Comparison of ENCODE assay signal across 10 cellular contexts in genomic region chr2:17822452-17823117, GRCh38. TPM values are rescaled to one million over a fixed set of nuclear protein-coding genes. Genes with fewer than 3 reads are reported as not detected.
DNase-seq lines count a peak whose midpoint lies in the region; ATAC-seq and TF ChIP-seq lines count a peak whose summit lies in the region.
"Had no signal": no experiment of that assay in that cellular context is flagged by ENCODE, and none has a peak within 500 bp of the region (broad histone marks: within the 10 kb centered on the region; RNA-seq: fewer than 3 reads in every experiment).

No MANE protein-coding gene starts in this region.

- H3K4me1 ChIP-seq in left ventricle myocardium inferior, result peaks cover 37% of the 10 kb centered on the region

- H3K27me3 ChIP-seq in left ventricle myocardium inferior (ENCODE audit: low read depth), result no peaks in the 10 kb centered on the region

- no peaks in the 10 kb centered on the region for H3K36me3 ChIP-seq in left ventricle myocardium inferior

- peak overlapping the region; percentile 88 for H3K27ac ChIP-seq in left ventricle myocardium inferior (replicated peaks)
- no peak overlapping the region for H3K27ac ChIP-seq in caudate nucleus (ENCODE audit: low read depth, low read length)

- peak; percentile 23 for DNase-seq in COLO829 (ENCODE audit: low spot score)
- DNase-seq in left ventricle myocardium inferior, result no peak
- no peak for DNase-seq in caudate nucleus (lab: John Stamatoyannopoulos, UW)
- DNase-seq in NCI-H128 (lab: John Stamatoyannopoulos, UW; ENCODE audit: unreplicated experiment), result no peak
- no peak for DNase-seq in NCI-H1105 (lab: John Stamatoyannopoulos, UW)
- DNase-seq: activated T-cell treated with anti-CD3 and anti-CD28 coated beads, Interleukin-2, amount 50 U/mL, for 48 hours had no signal

- peak; percentile 43 for ATAC-seq in GM19455 (IDR thresholded peaks at IDR 0.05; ENCODE audit: unreplicated experiment)
- ATAC-seq in HG03066 (IDR thresholded peaks at IDR 0.05; ENCODE audit: low read depth, unreplicated experiment), result peak; percentile 65
- ATAC-seq in HG03039 (IDR thresholded peaks at IDR 0.05; ENCODE audit: unreplicated experiment), result no peak

- no peaks in the 10 kb centered on the region for H3K9me3 ChIP-seq in left ventricle myocardium inferior (replicated peaks)

- no peak overlapping the region for H3K4me3 ChIP-seq in left ventricle myocardium inferior

- intact Hi-C loops in left ventricle myocardium inferior (cut with micrococcal nuclease), result no loop called here

- no peak for TF ChIP-seq CTCF in left ventricle myocardium inferior (IDR thresholded peaks at IDR 0.05; ENCODE audit: borderline replicate concordance)

RNA-seq across cellular contexts. Expression of gene MSGN1, which starts 6.3 kb away (rescaled TPM):
- not detected for total RNA-seq in left ventricle myocardium inferior
- total RNA-seq: dermis microvascular lymphatic vessel endothelial cell had no signal

RNA-seq across cellular contexts. Expression of gene KCNS3, which starts 55.9 kb away (rescaled TPM):
- 4.0 TPM for total RNA-seq in left ventricle myocardium inferior
